ENCODE assay signal across 10 cellular contexts in the genomic region with DNA sequence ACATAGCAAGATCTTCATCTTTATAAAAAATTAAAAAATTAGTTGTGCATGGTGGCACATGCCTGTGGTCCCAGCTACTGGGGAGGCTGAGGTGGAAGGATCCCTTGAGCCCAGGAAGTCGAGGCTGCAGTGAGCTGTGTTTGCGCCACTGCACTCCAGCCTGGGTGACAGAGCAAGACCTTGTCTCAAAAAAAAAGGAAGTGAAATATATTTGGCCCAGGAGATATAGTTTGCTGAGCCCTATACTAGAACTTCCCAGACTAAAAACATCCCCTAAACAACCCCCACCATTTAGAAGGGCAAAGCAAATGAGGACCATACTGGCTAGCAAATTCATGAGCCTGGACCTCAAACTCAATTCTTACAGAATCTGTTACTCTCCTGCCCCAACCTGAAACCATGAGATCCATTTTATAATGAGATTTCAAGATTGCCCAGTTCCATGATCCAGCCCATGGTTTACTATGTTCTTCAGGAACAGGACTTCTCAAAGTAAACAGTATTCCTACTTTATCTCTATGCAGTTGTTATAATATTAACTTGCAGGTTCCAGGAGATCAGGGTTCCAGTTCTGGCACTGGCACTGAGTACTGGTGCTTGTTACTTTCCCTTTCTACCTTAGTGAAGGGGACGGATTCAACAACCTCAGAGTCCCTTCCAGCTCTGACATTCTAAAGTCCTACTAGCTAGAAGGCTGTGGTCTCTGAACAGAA. TPM values are rescaled to one million over a fixed set of nuclear protein-coding genes. Genes with fewer than 3 reads are reported as not detected.
DNase-seq lines count a peak whose midpoint lies in the region; ATAC-seq and TF ChIP-seq lines count a peak whose summit lies in the region.
"Had no signal": no experiment of that assay in that cellular context is flagged by ENCODE, and none has a peak within 500 bp of the region (broad histone marks: within the 10 kb centered on the region; RNA-seq: fewer than 3 reads in every experiment).

No MANE protein-coding gene starts in this region.

- no peaks in the 10 kb centered on the region for H3K9me3 ChIP-seq in mucosa of descending colon

- peak; percentile 49 to 63 for DNase-seq in Kasumi-1 (lab: John Stamatoyannopoulos, UW)
- DNase-seq in mucosa of descending colon = peak in 1 of 3 donors; percentile 37
- DNase-seq in NCI-H2227 (lab: John Stamatoyannopoulos, UW; ENCODE audit: unreplicated experiment) = no peak
- no peak for DNase-seq in NCI-H2029 (lab: John Stamatoyannopoulos, UW)
- DNase-seq: activated effector memory CD4-positive, alpha-beta T cell treated with anti-CD3 and anti-CD28 coated beads, Interleukin-2, amount 50 U/mL, for 16 hours; effector memory CD4-positive, alpha-beta T cell had no signal

- no peak for TF ChIP-seq CTCF in mucosa of descending colon (IDR thresholded peaks at IDR 0.05)

- intact Hi-C loops in mucosa of descending colon (cut with DNase I, micrococcal nuclease) = no loop called here

- ATAC-seq in GM18873 (IDR thresholded peaks at IDR 0.05; ENCODE audit: low FRiP score, unreplicated experiment) = peak; percentile 69
- ATAC-seq in GM21825 (IDR thresholded peaks at IDR 0.05; ENCODE audit: unreplicated experiment) = peak; percentile 70
- peak; percentile 62 for ATAC-seq in mucosa of descending colon
- no peak for ATAC-seq in GM19324 (IDR thresholded peaks at IDR 0.05; ENCODE audit: low FRiP score, unreplicated experiment)
- ATAC-seq in HG03175 (IDR thresholded peaks at IDR 0.05; ENCODE audit: unreplicated experiment) = no peak

- no peak overlapping the region for H3K4me3 ChIP-seq in mucosa of descending colon

- no peaks in the 10 kb centered on the region for H3K36me3 ChIP-seq in mucosa of descending colon (ENCODE audit: low read depth)

- H3K4me1 ChIP-seq in mucosa of descending colon (ENCODE audit: low read depth) = peaks cover 7% of the 10 kb centered on the region

RNA-seq across cellular contexts. Expression of gene TADA1, which starts 48.9 kb away (rescaled TPM):
- total RNA-seq in mucosa of descending colon = 10 to 100 TPM in 2 of 3 donors, 1 to 10 TPM in 1; 9.5 to 12.4 (median 10.1) TPM

RNA-seq across cellular contexts. Expression of gene ILDR2, which starts 50.4 kb away (rescaled TPM):
- total RNA-seq in mucosa of descending colon = 1 to 10 TPM in 1 of 3 donors, under 1 TPM in 2; 0.46 to 7.3 (median 0.52) TPM

Comparison
In these comparisons a context has a peak if more than half of its experiments do, and no peak if none do; other contexts are left out.
1. ATAC-seq: peak in GM18873 (single experiment), GM21825 (single experiment) and mucosa of descending colon (single experiment); none in GM19324 (single experiment) and HG03175 (single experiment).
2. DNase-seq: peak in Kasumi-1 (2 of 2); none in NCI-H2227 (single experiment) and NCI-H2029 (single experiment).